Comparison of ENCODE assay signal across 1 cellular context in the genomic region with DNA sequence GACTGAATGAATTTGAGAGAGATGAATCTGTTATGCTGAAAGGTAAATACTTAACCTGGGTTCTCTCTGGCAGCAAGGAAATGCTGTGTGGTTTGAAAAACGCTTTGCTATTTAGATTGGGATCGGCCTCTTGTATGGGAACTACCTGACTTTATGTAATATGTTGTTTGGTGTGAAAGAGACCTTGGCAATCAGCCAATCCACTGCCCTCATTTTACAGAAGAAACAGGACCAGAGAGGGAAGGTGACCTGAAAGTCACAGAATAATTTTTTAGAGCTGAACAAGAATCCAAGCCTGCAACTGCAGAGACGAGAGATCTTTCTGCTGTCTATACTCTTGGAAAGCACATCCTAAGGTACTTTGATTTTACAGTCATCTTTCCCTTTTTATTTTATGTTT.
TF ChIP-seq lines count a peak whose summit lies in the region.

No MANE protein-coding gene starts in this region.

TF ChIP-seq in neural cell, 6 proteins besides CTCF, POLR2A, EP300 and RAD21 (continued from another document):
- TF ChIP-seq, protein P1, sequence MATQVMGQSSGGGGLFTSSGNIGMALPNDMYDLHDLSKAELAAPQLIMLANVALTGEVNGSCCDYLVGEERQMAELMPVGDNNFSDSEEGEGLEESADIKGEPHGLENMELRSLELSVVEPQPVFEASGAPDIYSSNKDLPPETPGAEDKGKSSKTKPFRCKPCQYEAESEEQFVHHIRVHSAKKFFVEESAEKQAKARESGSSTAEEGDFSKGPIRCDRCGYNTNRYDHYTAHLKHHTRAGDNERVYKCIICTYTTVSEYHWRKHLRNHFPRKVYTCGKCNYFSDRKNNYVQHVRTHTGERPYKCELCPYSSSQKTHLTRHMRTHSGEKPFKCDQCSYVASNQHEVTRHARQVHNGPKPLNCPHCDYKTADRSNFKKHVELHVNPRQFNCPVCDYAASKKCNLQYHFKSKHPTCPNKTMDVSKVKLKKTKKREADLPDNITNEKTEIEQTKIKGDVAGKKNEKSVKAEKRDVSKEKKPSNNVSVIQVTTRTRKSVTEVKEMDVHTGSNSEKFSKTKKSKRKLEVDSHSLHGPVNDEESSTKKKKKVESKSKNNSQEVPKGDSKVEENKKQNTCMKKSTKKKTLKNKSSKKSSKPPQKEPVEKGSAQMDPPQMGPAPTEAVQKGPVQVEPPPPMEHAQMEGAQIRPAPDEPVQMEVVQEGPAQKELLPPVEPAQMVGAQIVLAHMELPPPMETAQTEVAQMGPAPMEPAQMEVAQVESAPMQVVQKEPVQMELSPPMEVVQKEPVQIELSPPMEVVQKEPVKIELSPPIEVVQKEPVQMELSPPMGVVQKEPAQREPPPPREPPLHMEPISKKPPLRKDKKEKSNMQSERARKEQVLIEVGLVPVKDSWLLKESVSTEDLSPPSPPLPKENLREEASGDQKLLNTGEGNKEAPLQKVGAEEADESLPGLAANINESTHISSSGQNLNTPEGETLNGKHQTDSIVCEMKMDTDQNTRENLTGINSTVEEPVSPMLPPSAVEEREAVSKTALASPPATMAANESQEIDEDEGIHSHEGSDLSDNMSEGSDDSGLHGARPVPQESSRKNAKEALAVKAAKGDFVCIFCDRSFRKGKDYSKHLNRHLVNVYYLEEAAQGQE (IDR thresholded peaks at IDR 0.05; ENCODE audit: borderline replicate concordance): no peak
- no peak for TF ChIP-seq MXI1 (conservative IDR thresholded peaks at IDR 0.05; ENCODE audit: poor library complexity, severe bottlenecking)
